In the genomic region with DNA sequence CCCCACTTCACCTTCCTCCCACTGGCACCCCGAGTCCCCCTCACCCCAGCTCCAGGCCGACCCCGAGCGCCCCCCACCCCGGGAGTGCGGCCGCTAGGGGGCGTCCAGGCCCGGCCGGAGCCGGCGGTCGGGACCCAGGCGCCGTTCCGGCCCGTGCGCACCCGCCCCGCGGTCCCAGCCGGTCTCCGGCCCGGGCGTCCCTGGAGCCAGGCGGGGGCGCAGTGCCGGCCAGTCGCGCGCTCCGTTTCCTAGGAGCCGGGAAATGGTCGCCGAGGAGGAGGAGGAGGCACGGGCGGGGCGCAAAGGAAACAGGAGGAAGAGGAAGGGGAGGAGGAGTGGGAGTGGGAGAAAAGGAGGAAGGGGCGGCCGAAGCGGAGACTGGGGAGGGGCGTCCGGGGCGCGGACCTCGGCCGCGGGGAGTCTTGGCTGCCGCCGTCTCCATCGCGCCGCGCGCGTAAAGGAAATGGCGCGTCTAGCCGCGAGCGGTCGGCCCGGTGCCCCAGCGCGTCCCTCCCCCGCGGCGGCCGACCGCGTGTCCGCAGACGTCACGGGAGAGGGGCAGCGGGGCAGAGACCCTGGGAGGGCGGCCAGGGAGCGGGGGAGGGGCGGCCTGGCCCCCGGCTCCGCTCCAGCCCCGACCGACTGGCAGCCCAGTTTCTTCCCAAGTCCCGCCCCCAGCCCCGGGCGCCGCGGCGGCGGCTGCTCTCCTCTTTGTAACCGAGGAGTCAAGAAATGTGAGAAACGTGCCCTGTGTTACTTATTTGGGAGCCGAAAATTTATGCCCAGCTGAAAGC, we compare ENCODE assay signal across 8 cellular contexts. TPM values are rescaled to one million over a fixed set of nuclear protein-coding genes. Genes with fewer than 3 reads are reported as not detected.
A peak's percentile ranks its signal among the peaks of the same experiment; 100 is the strongest.
DNase-seq lines count a peak whose midpoint lies in the region; ATAC-seq and TF ChIP-seq lines count a peak whose summit lies in the region.

No MANE protein-coding gene starts in this region.

- H3K27me3 Mint-ChIP-seq in activated T-helper 2 cell treated with anti-CD3 and anti-CD28 coated beads, Interferon-gamma antibody, Interleukin-2, Interleukin-4, amounts not matched to agents 10 μg/mL and 5 μg/mL and 100 μg/mL, durations not matched to agents 14 hours and 24 hours and 36 hours (ENCODE audit: low read depth) = peaks cover 20% of the 10 kb centered on the region
- H3K27me3 Mint-ChIP-seq in natural killer cell (ENCODE audit: low read depth in 2 of 2) = peaks cover 14 to 38% of the 10 kb centered on the region in 2 donors

- intact Hi-C loops in activated T-helper 2 cell treated with anti-CD3 and anti-CD28 coated beads, Interferon-gamma antibody, Interleukin-2, Interleukin-4, amounts not matched to agents 10 μg/mL and 5 μg/mL and 100 μg/mL, durations not matched to agents 14 hours and 24 hours and 36 hours (cut with micrococcal nuclease) = loop anchor here (1.0 kb wide), 1 partner anchor 25 kb away; no protein-coding TSS in a partner anchor
- intact Hi-C loops in natural killer cell (cut with micrococcal nuclease) = no loop called here
- intact Hi-C loops in tibial artery (cut with DNase I; ENCODE audit: low total_unique reads) = loop anchor here (5.0 kb wide), 1 partner anchor 202 kb away; no protein-coding TSS in a partner anchor

- TF ChIP-seq CTCF in fibroblast of the aortic adventitia (IDR thresholded peaks at IDR 0.05; ENCODE audit: insufficient read depth, low read length) (peak; percentile 55), natural killer cell (IDR thresholded peaks at IDR 0.05) (peak; percentile 37), tibial artery (IDR thresholded peaks at IDR 0.05) (peak; percentile 73 to 85)

- H3K9me3 Mint-ChIP-seq in activated T-helper 2 cell treated with anti-CD3 and anti-CD28 coated beads, Interferon-gamma antibody, Interleukin-2, Interleukin-4, amounts not matched to agents 10 μg/mL and 5 μg/mL and 100 μg/mL, durations not matched to agents 14 hours and 24 hours and 36 hours = no peaks in the 10 kb centered on the region
- no peaks in the 10 kb centered on the region for H3K9me3 Mint-ChIP-seq in natural killer cell

- peak overlapping the region; percentile 75 for H3K4me3 ChIP-seq in fibroblast of the aortic adventitia (ENCODE audit: low read depth, low read length)
- peak overlapping the region; percentile 83 to 91 for H3K4me3 ChIP-seq in tibial artery

- no peaks in the 10 kb centered on the region for H3K4me1 Mint-ChIP-seq in activated T-helper 2 cell treated with anti-CD3 and anti-CD28 coated beads, Interferon-gamma antibody, Interleukin-2, Interleukin-4, amounts not matched to agents 10 μg/mL and 5 μg/mL and 100 μg/mL, durations not matched to agents 14 hours and 24 hours and 36 hours (ENCODE audit: low read depth)
- H3K4me1 Mint-ChIP-seq in natural killer cell = no peaks in the 10 kb centered on the region

- peak overlapping the region; percentile 84 to 97 for H3K27ac ChIP-seq in tibial artery

- H3K4me3 Mint-ChIP-seq in activated T-helper 2 cell treated with anti-CD3 and anti-CD28 coated beads, Interferon-gamma antibody, Interleukin-2, Interleukin-4, amounts not matched to agents 10 μg/mL and 5 μg/mL and 100 μg/mL, durations not matched to agents 14 hours and 24 hours and 36 hours (ENCODE audit: low read depth) = peak overlapping the region; percentile 77
- H3K4me3 Mint-ChIP-seq in natural killer cell = peak overlapping the region; percentile 73

- DNase-seq in CD1c-positive myeloid dendritic cell (ENCODE audit: extremely low spot score) = peak; percentile 87
- DNase-seq in NOMO-1 treated with dmso at 0.1 percent for 144 hours (lab: John Stamatoyannopoulos, UW; ENCODE audit: unreplicated experiment) = peak; percentile 68
- peak; percentile 45 for DNase-seq in activated T-helper 2 cell treated with anti-CD3 and anti-CD28 coated beads, Interferon-gamma antibody, Interleukin-2, Interleukin-4, amounts not matched to agents 10 μg/mL and 5 μg/mL and 100 μg/mL, durations not matched to agents 14 hours and 24 hours and 36 hours (ENCODE audit: low spot score)
- DNase-seq in fibroblast of the aortic adventitia (ENCODE audit: low read depth) = peak; percentile 77
- no peak for DNase-seq in natural killer cell
- DNase-seq in tibial artery = peak; percentile 67 to 87

- no peaks in the 10 kb centered on the region for H3K36me3 Mint-ChIP-seq in activated T-helper 2 cell treated with anti-CD3 and anti-CD28 coated beads, Interferon-gamma antibody, Interleukin-2, Interleukin-4, amounts not matched to agents 10 μg/mL and 5 μg/mL and 100 μg/mL, durations not matched to agents 14 hours and 24 hours and 36 hours (ENCODE audit: low read depth)
- H3K36me3 Mint-ChIP-seq in natural killer cell = no peaks in the 10 kb centered on the region

- peaks cover 0 to 26% (median 8%) of the 10 kb centered on the region in 4 donors for H3K4me1 ChIP-seq in tibial artery

- H3K36me3 ChIP-seq in tibial artery = peaks cover 0 to 4% (median 0%) of the 10 kb centered on the region in 3 donors

- ATAC-seq in HG02678 (IDR thresholded peaks at IDR 0.05; ENCODE audit: unreplicated experiment) (peak; percentile 44), natural killer cell (peak; percentile 42 to 69 (median 66)), HG03045 (IDR thresholded peaks at IDR 0.05; ENCODE audit: unreplicated experiment) (no peak)

- peaks cover 0 to 4% of the 10 kb centered on the region in 2 donors for H3K27me3 ChIP-seq in tibial artery

- no peaks in the 10 kb centered on the region for H3K9me3 ChIP-seq in tibial artery

- H3K27ac Mint-ChIP-seq in activated T-helper 2 cell treated with anti-CD3 and anti-CD28 coated beads, Interferon-gamma antibody, Interleukin-2, Interleukin-4, amounts not matched to agents 10 μg/mL and 5 μg/mL and 100 μg/mL, durations not matched to agents 14 hours and 24 hours and 36 hours = peak overlapping the region; percentile 70
- no peak overlapping the region for H3K27ac Mint-ChIP-seq in natural killer cell

RNA-seq across cellular contexts. Expression of gene KCTD15, which starts 1.1 kb away (rescaled TPM):
- 12.9 and 14.1 TPM in 2 replicates for total RNA-seq in activated T-helper 2 cell treated with anti-CD3 and anti-CD28 coated beads, Interferon-gamma antibody, Interleukin-2, Interleukin-4, amounts not matched to agents 10 μg/mL and 5 μg/mL and 100 μg/mL, durations not matched to agents 14 hours and 24 hours and 36 hours
- total RNA-seq in fibroblast of the aortic adventitia (ENCODE audit: low replicate concordance) = 13.3 and 28.9 TPM in 2 replicates
- 1 to 10 TPM in 2 of 3 donors, under 1 TPM in 1; 0.59 to 4.7 (median 1.4) TPM for total RNA-seq in natural killer cell
